15 cellular contexts compared by ENCODE assay signal in the genomic region with DNA sequence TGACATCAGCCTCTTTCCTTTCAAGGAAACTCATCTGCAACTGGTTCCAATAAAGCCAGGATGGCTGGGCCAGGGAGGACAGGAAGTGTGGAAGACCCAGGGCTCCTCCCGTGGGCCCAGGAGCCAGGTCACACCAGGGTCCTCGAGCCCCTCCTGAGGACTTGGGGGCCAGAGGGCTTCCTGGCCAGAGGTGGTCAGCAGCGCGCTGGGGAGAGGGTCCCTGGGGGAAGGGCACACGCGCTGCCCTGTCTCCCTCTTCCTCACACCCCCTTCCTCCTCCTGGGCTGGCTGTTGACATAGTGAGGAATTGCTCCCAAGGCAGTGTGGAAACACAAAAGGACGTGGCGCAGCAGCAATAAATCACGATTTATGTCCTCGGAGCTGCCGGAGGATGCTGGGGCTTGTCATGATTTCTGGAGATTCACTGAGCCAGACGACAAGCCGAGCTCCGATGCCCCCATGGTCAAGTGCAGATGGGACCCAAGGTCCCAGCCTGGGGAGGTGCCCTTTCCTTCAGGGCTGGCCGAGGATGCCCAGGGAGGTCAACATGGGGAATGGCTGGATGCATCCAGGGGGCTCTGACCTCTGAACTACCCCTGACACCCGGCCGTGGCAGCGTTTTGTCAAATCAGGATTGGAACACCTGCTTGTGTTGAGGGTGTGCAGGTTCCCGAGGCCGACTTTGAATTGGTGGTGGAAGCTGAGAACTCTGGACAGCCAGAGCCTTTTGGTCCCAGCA.
"Had no signal": no experiment of that assay in that cellular context is flagged by ENCODE, and none has a peak within 500 bp of the region (broad histone marks: within the 10 kb centered on the region; RNA-seq: fewer than 3 reads in every experiment).

No MANE protein-coding gene starts in this region.

- H3K9me3 ChIP-seq: lower lobe of right lung, ovary, transverse colon, vagina had no signal

- H3K36me3 ChIP-seq: lower lobe of right lung, neural progenitor cell, ovary, transverse colon, vagina had no signal

- DNase-seq: activated CD4-positive, alpha-beta memory T cell treated with anti-CD3 and anti-CD28 coated beads, Interleukin-2, amount 10 ng/mL, durations not matched to agents 7 days and 5 days; activated CD4-positive, alpha-beta T cell treated with anti-CD3 and anti-CD28 coated beads for 4 hours; activated naive CD4-positive, alpha-beta T cell treated with anti-CD3 and anti-CD28 coated beads, Interleukin-2, amount 50 U/mL, for 16 hours; activated T-cell treated with anti-CD3 and anti-CD28 coated beads, Interleukin-2, amount 50 U/mL, for 24 hours; hypothalamus; lower lobe of right lung; ovary; stimulated activated CD4-positive, alpha-beta T cell treated with anti-CD3 and anti-CD28 coated beads, Interleukin-15, amount 100 ng/mL, for 24 hours; stimulated activated CD4-positive, alpha-beta T cell treated with anti-CD3 and anti-CD28 coated beads, Interleukin-4, amount 100 ng/mL, for 1 hour; stimulated activated naive CD4-positive, alpha-beta T cell; T-helper 2 cell; transverse colon had no signal

- H3K27me3 ChIP-seq: ovary, vagina had no signal

- H3K4me1 ChIP-seq: neural progenitor cell, vagina had no signal

- H3K27ac ChIP-seq: dorsolateral prefrontal cortex, lower lobe of right lung, neural progenitor cell, ovary, transverse colon, vagina had no signal

- H3K4me3 ChIP-seq: dorsolateral prefrontal cortex, lower lobe of right lung, neural progenitor cell, ovary, transverse colon, vagina had no signal
